ENCODE assay signal across 8 cellular contexts in genomic region chr19:18541992-18542935, GRCh38. TPM values are rescaled to one million over a fixed set of nuclear protein-coding genes. Genes with fewer than 3 reads are reported as not detected.
DNase-seq lines count a peak whose midpoint lies in the region; ATAC-seq lines count a peak whose summit lies in the region.

No MANE protein-coding gene starts in this region.

- H3K27me3 ChIP-seq in iPS-20b (ENCODE audit: insufficient read depth, low read length) (no peaks in the 10 kb centered on the region), subcutaneous abdominal adipose tissue (ENCODE audit: control insufficient read depth in 5 of 5, insufficient read depth in 4 of 5, low read length in 5 of 5) (no peaks in the 10 kb centered on the region)

- no peaks in the 10 kb centered on the region for H3K9me3 Mint-ChIP-seq in activated CD4-positive, alpha-beta T cell treated with anti-CD3 and anti-CD28 coated beads, Interleukin-2, amount 10 ng/mL, durations not matched to agents 7 days and 5 days
- H3K9me3 Mint-ChIP-seq in activated naive CD4-positive, alpha-beta T cell treated with anti-CD3 and anti-CD28 coated beads, Interleukin-2, amount 50 U/mL, for 72 hours = no peaks in the 10 kb centered on the region

- H3K4me1 ChIP-seq in iPS-20b (ENCODE audit: insufficient read depth, low read length) = peaks cover 6% of the 10 kb centered on the region
- H3K4me1 ChIP-seq in subcutaneous abdominal adipose tissue (ENCODE audit: control insufficient read depth in 5 of 5, insufficient read depth in 5 of 5, low read length in 5 of 5) = peaks cover 0 to 24% (median 19%) of the 10 kb centered on the region in 5 donors

- peaks cover 14% of the 10 kb centered on the region for H3K36me3 Mint-ChIP-seq in activated CD4-positive, alpha-beta T cell treated with anti-CD3 and anti-CD28 coated beads, Interleukin-2, amount 10 ng/mL, durations not matched to agents 7 days and 5 days (ENCODE audit: low read depth)
- H3K36me3 Mint-ChIP-seq in activated naive CD4-positive, alpha-beta T cell treated with anti-CD3 and anti-CD28 coated beads, Interleukin-2, amount 50 U/mL, for 72 hours = peaks cover 8 to 17% of the 10 kb centered on the region in 2 donors

- DNase-seq in activated CD4-positive, alpha-beta T cell treated with anti-CD3 and anti-CD28 coated beads, Interleukin-2, amount 10 ng/mL, durations not matched to agents 7 days and 5 days = no peak
- DNase-seq in activated CD4-positive, alpha-beta T cell treated with anti-CD3 and anti-CD28 coated beads for 48 hours = no peak
- DNase-seq in activated naive CD4-positive, alpha-beta T cell treated with anti-CD3 and anti-CD28 coated beads, Interleukin-2, amount 50 U/mL, for 72 hours (ENCODE audit: low spot score in 2 of 2) = no peak
- no peak for DNase-seq in NCI-H2227 (lab: John Stamatoyannopoulos, UW; ENCODE audit: unreplicated experiment)

- H3K36me3 ChIP-seq in iPS-20b (ENCODE audit: insufficient read depth, low read depth, low read length) = peaks cover 42% of the 10 kb centered on the region
- peaks cover 4 to 37% (median 28%) of the 10 kb centered on the region in 5 donors for H3K36me3 ChIP-seq in subcutaneous abdominal adipose tissue (ENCODE audit: control insufficient read depth in 5 of 5, insufficient read depth in 5 of 5, low read length in 5 of 5)

- H3K9ac ChIP-seq in iPS-20b (ENCODE audit: low read depth, low read length) (peak overlapping the region; percentile 69; the same call in 1 of the 2 replicates), subcutaneous abdominal adipose tissue (ENCODE audit: low read length in 5 of 5) (peak overlapping the region; percentile 1 to 85 (median 53))

- peak overlapping the region; percentile 81 for H3K4me3 Mint-ChIP-seq in activated CD4-positive, alpha-beta T cell treated with anti-CD3 and anti-CD28 coated beads, Interleukin-2, amount 10 ng/mL, durations not matched to agents 7 days and 5 days

- H3K27me3 Mint-ChIP-seq in activated CD4-positive, alpha-beta T cell treated with anti-CD3 and anti-CD28 coated beads, Interleukin-2, amount 10 ng/mL, durations not matched to agents 7 days and 5 days = no peaks in the 10 kb centered on the region

- H3K9me3 ChIP-seq in iPS-20b (ENCODE audit: insufficient read depth, low read depth, low read length) (no peaks in the 10 kb centered on the region), subcutaneous abdominal adipose tissue (ENCODE audit: control insufficient read depth in 5 of 5, low read length in 5 of 5) (no peaks in the 10 kb centered on the region)

- H3K27ac ChIP-seq in iPS-20b (ENCODE audit: low read length) (no peak overlapping the region), subcutaneous abdominal adipose tissue (ENCODE audit: low read depth, low read length) (peak overlapping the region; percentile 49)

- H3K4me3 ChIP-seq in iPS-20b (ENCODE audit: low read length) (peak overlapping the region; percentile 71), subcutaneous abdominal adipose tissue (ENCODE audit: low read depth in 1 of 5, low read length in 5 of 5) (peak overlapping the region; percentile 54 to 89 (median 67))

- POLR2A ChIA-PET in activated CD4-positive, alpha-beta T cell treated with anti-CD3 and anti-CD28 coated beads, Interleukin-2, amount 10 ng/mL, durations not matched to agents 7 days and 5 days (lab: Charles Lee) = no interaction called here

- CTCF ChIA-PET in activated CD4-positive, alpha-beta T cell treated with anti-CD3 and anti-CD28 coated beads, Interleukin-2, amount 10 ng/mL, durations not matched to agents 7 days and 5 days (lab: Charles Lee) = interaction anchor here (0.9 to 2.1 kb wide), 3 partner anchors 14 to 46 kb away, joined by 4 to 8 read pairs (median 6); no protein-coding TSS in a partner anchor

- ATAC-seq in activated naive CD4-positive, alpha-beta T cell treated with anti-CD3 and anti-CD28 coated beads, Interleukin-2, amount 50 U/mL, for 72 hours = no peak
- ATAC-seq in GM21825 (IDR thresholded peaks at IDR 0.05; ENCODE audit: unreplicated experiment) (no peak), GM21786 (IDR thresholded peaks at IDR 0.05; ENCODE audit: unreplicated experiment) (no peak)

- peak overlapping the region; percentile 88 for H3K27ac Mint-ChIP-seq in activated CD4-positive, alpha-beta T cell treated with anti-CD3 and anti-CD28 coated beads, Interleukin-2, amount 10 ng/mL, durations not matched to agents 7 days and 5 days
- H3K27ac Mint-ChIP-seq in activated naive CD4-positive, alpha-beta T cell treated with anti-CD3 and anti-CD28 coated beads, Interleukin-2, amount 50 U/mL, for 72 hours = peak overlapping the region; percentile 83 to 93

- peaks cover 30% of the 10 kb centered on the region for H3K4me1 Mint-ChIP-seq in activated CD4-positive, alpha-beta T cell treated with anti-CD3 and anti-CD28 coated beads, Interleukin-2, amount 10 ng/mL, durations not matched to agents 7 days and 5 days

RNA-seq across cellular contexts. Expression of gene FKBP8, which starts 1.1 kb away (rescaled TPM):
- total RNA-seq in activated CD4-positive, alpha-beta T cell treated with anti-CD3 and anti-CD28 coated beads, Interleukin-2, amount 10 ng/mL, durations not matched to agents 7 days and 5 days = 100 to 1,000 TPM; 185 to 206 TPM
- 100 to 1,000 TPM; 153 to 236 TPM for total RNA-seq in activated naive CD4-positive, alpha-beta T cell treated with anti-CD3 and anti-CD28 coated beads, Interleukin-2, amount 50 U/mL, for 72 hours

RNA-seq across cellular contexts. Expression of gene KXD1, which starts 15.4 kb away (rescaled TPM):
- total RNA-seq in activated CD4-positive, alpha-beta T cell treated with anti-CD3 and anti-CD28 coated beads, Interleukin-2, amount 10 ng/mL, durations not matched to agents 7 days and 5 days = 10 to 100 TPM; 95.4 to 100.0 TPM
- 100 to 1,000 TPM in 1 of 2 donors, 10 to 100 TPM in 1; 75.8 to 122 TPM for total RNA-seq in activated naive CD4-positive, alpha-beta T cell treated with anti-CD3 and anti-CD28 coated beads, Interleukin-2, amount 50 U/mL, for 72 hours

RNA-seq across cellular contexts. Expression of gene ELL, which starts 20.4 kb away (rescaled TPM):
- 10 to 100 TPM; 20.3 to 20.9 TPM for total RNA-seq in activated CD4-positive, alpha-beta T cell treated with anti-CD3 and anti-CD28 coated beads, Interleukin-2, amount 10 ng/mL, durations not matched to agents 7 days and 5 days
- total RNA-seq in activated naive CD4-positive, alpha-beta T cell treated with anti-CD3 and anti-CD28 coated beads, Interleukin-2, amount 50 U/mL, for 72 hours = 10 to 100 TPM; 18.8 to 23.0 TPM

RNA-seq across cellular contexts. Expression of gene UBA52, which starts 29.4 kb away (rescaled TPM):
- 1,000 to 10,000 TPM; 1,627 to 1,778 TPM for total RNA-seq in activated CD4-positive, alpha-beta T cell treated with anti-CD3 and anti-CD28 coated beads, Interleukin-2, amount 10 ng/mL, durations not matched to agents 7 days and 5 days
- 1,000 to 10,000 TPM; 1,677 to 1,782 TPM for total RNA-seq in activated naive CD4-positive, alpha-beta T cell treated with anti-CD3 and anti-CD28 coated beads, Interleukin-2, amount 50 U/mL, for 72 hours

RNA-seq across cellular contexts. Expression of gene REX1BD, which starts 46.3 kb away (rescaled TPM):
- total RNA-seq in activated CD4-positive, alpha-beta T cell treated with anti-CD3 and anti-CD28 coated beads, Interleukin-2, amount 10 ng/mL, durations not matched to agents 7 days and 5 days = 10 to 100 TPM; 73.0 to 85.2 TPM
- total RNA-seq in activated naive CD4-positive, alpha-beta T cell treated with anti-CD3 and anti-CD28 coated beads, Interleukin-2, amount 50 U/mL, for 72 hours = 10 to 100 TPM; 25.2 to 64.0 TPM
